Comparison of ENCODE assay signal across 1 cellular context in genomic region chr2:197258580-197258979, GRCh38.
TF ChIP-seq lines count a peak whose summit lies in the region.

No MANE protein-coding gene starts in this region.

TF ChIP-seq in GM12878, 131 proteins besides CTCF, POLR2A, EP300 and RAD21 (continued from another document and continues in another):
- TF ChIP-seq PKNOX1 (IDR thresholded peaks at IDR 0.05) (peak; percentile 79), IRF5 (IDR thresholded peaks at IDR 0.05; ENCODE audit: borderline replicate concordance) (no peak), CEBPB (IDR thresholded peaks at IDR 0.05; ENCODE audit: borderline replicate concordance in 1 of 2, low read depth in 2 of 2, low read length in 2 of 2) (no peak), FOXK2 (IDR thresholded peaks at IDR 0.05) (no peak), ZNF592 (IDR thresholded peaks at IDR 0.05) (no peak), KDM1A (IDR thresholded peaks at IDR 0.05; ENCODE audit: borderline replicate concordance) (no peak), CREM (IDR thresholded peaks at IDR 0.05; ENCODE audit: low read depth) (no peak), HCFC1 (IDR thresholded peaks at IDR 0.05; ENCODE audit: low read length) (no peak), ELK1 (IDR thresholded peaks at IDR 0.05; ENCODE audit: low read depth, low read length) (no peak), RELA (IDR thresholded peaks at IDR 0.05; ENCODE audit: borderline replicate concordance, partially characterized antibody) (peak; percentile 38), NKRF (conservative IDR thresholded peaks at IDR 0.05) (no peak), TCF7 (IDR thresholded peaks at IDR 0.05; ENCODE audit: borderline replicate concordance) (no peak), SREBF1 (IDR thresholded peaks at IDR 0.05; ENCODE audit: low read length) (no peak), ZNF384 (IDR thresholded peaks at IDR 0.05; ENCODE audit: borderline replicate concordance, low read depth, low read length) (no peak), ZNF217 (IDR thresholded peaks at IDR 0.05) (0 out of 2 replicates have a peak, but pooled peaks have one; percentile 53), SMARCA5 (IDR thresholded peaks at IDR 0.05) (no peak), CHD4 (IDR thresholded peaks at IDR 0.05) (no peak), PBX3 (IDR thresholded peaks at IDR 0.05; ENCODE audit: insufficient replicate concordance, low read depth, low read length) (no peak), ATF3 (IDR thresholded peaks at IDR 0.05; ENCODE audit: borderline replicate concordance, extremely low read depth, low read depth, low read length) (no peak), ATF7 (IDR thresholded peaks at IDR 0.05; ENCODE audit: low read depth) (peak; percentile 51), USF1 (IDR thresholded peaks at IDR 0.05; ENCODE audit: borderline replicate concordance, extremely low read length, insufficient read depth, low read depth, low read length) (no peak), NFXL1 (IDR thresholded peaks at IDR 0.05; ENCODE audit: borderline replicate concordance) (no peak), KAT2A (conservative IDR thresholded peaks at IDR 0.05; ENCODE audit: control insufficient read depth, low read depth, low read length) (no peak), CEBPZ (IDR thresholded peaks at IDR 0.05; ENCODE audit: low read depth, low read length) (no peak), ZNF622 (IDR thresholded peaks at IDR 0.05) (no peak), TCF12 (IDR thresholded peaks at IDR 0.05; ENCODE audit: low read depth, low read length) (0 out of 2 replicates have a peak, but pooled peaks have one; percentile 28), NFYA (IDR thresholded peaks at IDR 0.05; ENCODE audit: borderline replicate concordance, low read depth, low read length) (no peak), TARDBP (IDR thresholded peaks at IDR 0.05; ENCODE audit: borderline replicate concordance) (no peak), ESRRA (IDR thresholded peaks at IDR 0.05; ENCODE audit: low read length) (no peak), YBX1 (IDR thresholded peaks at IDR 0.05) (no peak), ZBED1 (IDR thresholded peaks at IDR 0.05; ENCODE audit: borderline replicate concordance) (no peak), NR2C1 (IDR thresholded peaks at IDR 0.05) (no peak), TBL1XR1 (IDR thresholded peaks at IDR 0.05; ENCODE audit: low read depth, low read length) (no peak), EED (IDR thresholded peaks at IDR 0.05; ENCODE audit: low read depth) (no peak), ZNF24 (IDR thresholded peaks at IDR 0.05) (0 out of 2 replicates have a peak, but pooled peaks have one; percentile 23), ZBTB11 (CRISPR knock-in tag; IDR thresholded peaks at IDR 0.05) (no peak), SIN3A (IDR thresholded peaks at IDR 0.05; ENCODE audit: low read depth, low read length) (no peak), SIX5 (IDR thresholded peaks at IDR 0.05; ENCODE audit: low read depth, low read length, severe bottlenecking) (no peak), MYC (IDR thresholded peaks at IDR 0.05; ENCODE audit: insufficient read depth, insufficient read length, insufficient replicate concordance, low read length, severe bottlenecking) (no peak), NR2C2 (IDR thresholded peaks at IDR 0.05; ENCODE audit: borderline replicate concordance, control insufficient read depth, insufficient read length, low read depth) (no peak)
